1 cellular context compared by ENCODE assay signal in genomic region chr2:12722445-12723316, GRCh38.
TF ChIP-seq lines count a peak whose summit lies in the region.

No MANE protein-coding gene starts in this region.

TF ChIP-seq in SK-N-SH, 30 proteins besides CTCF, POLR2A, EP300 and RAD21 (continued from another document):
- TF ChIP-seq NRF1 (IDR thresholded peaks at IDR 0.05; ENCODE audit: low read depth, low read length), result no peak
- TF ChIP-seq CHD2 (IDR thresholded peaks at IDR 0.05; ENCODE audit: low read length, partially characterized antibody), result no peak
- TF ChIP-seq MAX (IDR thresholded peaks at IDR 0.05; ENCODE audit: low read depth), result no peak
- TF ChIP-seq USF1 (IDR thresholded peaks at IDR 0.05; ENCODE audit: borderline replicate concordance, low read depth), result no peak
- no peak for TF ChIP-seq TCF12 (IDR thresholded peaks at IDR 0.05)
- TF ChIP-seq RFX5 (IDR thresholded peaks at IDR 0.05; ENCODE audit: low read length), result no peak
- TF ChIP-seq SIN3A (IDR thresholded peaks at IDR 0.05; ENCODE audit: borderline replicate concordance, low read depth, low read length), result no peak
- TF ChIP-seq GABPA (IDR thresholded peaks at IDR 0.05; ENCODE audit: low read depth), result no peak
- no peak for TF ChIP-seq REST (IDR thresholded peaks at IDR 0.05; ENCODE audit: low read depth, low read length)
- no peak for TF ChIP-seq RXRA (IDR thresholded peaks at IDR 0.05; ENCODE audit: borderline replicate concordance, low read depth)
- no peak for TF ChIP-seq MEF2A (IDR thresholded peaks at IDR 0.05; ENCODE audit: borderline replicate concordance, low read depth)
- TF ChIP-seq RCOR1 (IDR thresholded peaks at IDR 0.05; ENCODE audit: low read length), result no peak
- no peak for TF ChIP-seq SMC3 (IDR thresholded peaks at IDR 0.05; ENCODE audit: low read depth, low read length)
- no peak for TF ChIP-seq USF2 (IDR thresholded peaks at IDR 0.05; ENCODE audit: borderline replicate concordance, low read depth, low read length)
